In genomic region chr10:44978570-44979280, GRCh38 we compare ENCODE assay signal across 8 cellular contexts. TPM values are rescaled to one million over a fixed set of nuclear protein-coding genes. Genes with fewer than 3 reads are reported as not detected.
DNase-seq lines count a peak whose midpoint lies in the region; ATAC-seq, FAIRE-seq and TF ChIP-seq lines count a peak whose summit lies in the region.

TSS of gene DEPP1 (minus strand) at chr10:44978809. CDS start at chr10:44978030, 779 bp downstream.

- FAIRE-seq in islet of Langerhans (lab: Jason Lieb, UNC) = peak; percentile 93

- H3K27me3 ChIP-seq in spleen (replicated peaks in 1 of 7) = no peaks in the 10 kb centered on the region

- TF ChIP-seq CTCF in spleen (IDR thresholded peaks at IDR 0.05 in 8 of 11, conservative IDR thresholded peaks at IDR 0.05 in 3 of 11) = no peak

- peak; percentile 26 for ATAC-seq in HG03442 (IDR thresholded peaks at IDR 0.05; ENCODE audit: unreplicated experiment)
- ATAC-seq in HG02852 (IDR thresholded peaks at IDR 0.05; ENCODE audit: unreplicated experiment) = no peak

- intact Hi-C loops in spleen (cut with DNase I; ENCODE audit: low total_unique reads) = loop anchor here (5.0 kb wide), 1 partner anchor 46 kb away; no protein-coding TSS in a partner anchor

- DNase-seq in DMS53 treated with DMSO at 0.1 percent for 48 hours (lab: John Stamatoyannopoulos, UW; ENCODE audit: unreplicated experiment) (peak; percentile 89), NCI-H82 (lab: John Stamatoyannopoulos, UW) (peak; percentile 98), cerebellar nuclear complex (lab: John Stamatoyannopoulos, UW) (peak; percentile 91 to 96), spleen (peak; percentile 82)
- DNase-seq in stimulated activated CD8-positive, alpha-beta memory T cell treated with anti-CD3 and anti-CD28 coated beads, Interleukin-4, amount 100 ng/mL, for 48 hours = no peak

- peak in 2 of 3 donors; percentile 30 to 77 for TF ChIP-seq POLR2A in spleen (IDR thresholded peaks at IDR 0.05)

- peaks cover 9 to 84% (median 65%) of the 10 kb centered on the region in 6 donors for H3K4me1 ChIP-seq in spleen

- peak within 1 kb of the TSS; percentile 57 to 84 (median 77) for H3K27ac ChIP-seq in spleen

- peak within 1 kb of the TSS; percentile 23 to 70 (median 38) for H3K4me3 ChIP-seq in spleen

- H3K36me3 ChIP-seq in spleen = peaks cover 0 to 44% (median 0%) of the 10 kb centered on the region in 6 donors

- WGBS in spleen, 5 donors = 19 to 28% (median 23%) methylated on average over 9 to 12 of the region's 12 CpGs

- H3K9me3 ChIP-seq in spleen = no peaks in the 10 kb centered on the region

RNA-seq across cellular contexts. Expression of gene DEPP1, which starts in this region (rescaled TPM):
- total RNA-seq in spleen = 10 to 100 TPM in 6 of 7 donors, 1 to 10 TPM in 1; 9.5 to 90.1 (median 21.1) TPM
- 10 to 100 TPM; 13.3 to 36.5 (median 15.7) TPM for polyA plus RNA-seq in spleen
